ENCODE assay signal across 2 cellular contexts in the genomic region with DNA sequence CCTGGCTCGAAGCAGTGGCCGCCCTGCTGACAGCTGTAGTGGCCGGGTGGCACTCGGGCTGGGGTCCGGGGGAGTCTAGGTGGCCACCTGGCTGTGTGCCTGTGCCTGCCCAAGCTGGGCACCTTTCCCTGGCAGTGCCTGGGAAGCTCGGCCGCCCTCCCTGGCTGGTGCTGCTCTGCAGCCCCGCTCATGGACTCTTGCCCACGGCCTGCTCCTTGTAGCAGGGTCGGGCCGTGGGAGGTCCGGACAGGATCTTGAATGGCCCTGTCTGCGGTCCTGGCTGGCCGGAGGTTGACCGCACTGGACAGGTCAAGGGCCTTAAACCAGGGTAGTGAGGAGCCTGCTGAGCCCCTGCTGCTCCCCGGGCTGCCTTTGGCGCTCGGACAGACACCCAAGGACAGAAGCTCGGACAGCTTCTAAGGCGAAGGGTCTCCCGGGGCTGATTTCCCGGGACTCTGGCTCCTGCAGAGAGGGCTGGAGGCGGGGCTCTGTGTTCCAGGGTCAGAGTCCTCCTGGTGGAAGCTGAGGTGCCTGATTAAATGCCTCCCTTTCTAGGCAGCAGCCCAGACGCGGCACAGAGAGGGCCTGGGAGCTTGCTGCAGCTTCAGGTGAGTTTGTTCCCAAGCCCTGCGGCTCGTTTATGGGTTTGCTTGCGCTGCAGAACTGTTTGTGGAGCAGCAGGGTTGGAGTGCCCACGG.
TF ChIP-seq lines count a peak whose summit lies in the region.

No MANE protein-coding gene starts in this region.

TF ChIP-seq in A549, 52 proteins besides CTCF, POLR2A, EP300 and RAD21:
- no peak for TF ChIP-seq ZFP36 (IDR thresholded peaks at IDR 0.05; ENCODE audit: borderline replicate concordance, partially characterized antibody)
- TF ChIP-seq KDM5A (IDR thresholded peaks at IDR 0.05): no peak
- no peak for TF ChIP-seq MAZ (IDR thresholded peaks at IDR 0.05; ENCODE audit: borderline replicate concordance, low read depth, low read length)
- no peak for TF ChIP-seq HEYL (CRISPR knock-in tag; IDR thresholded peaks at IDR 0.05)
- TF ChIP-seq JUNB (IDR thresholded peaks at IDR 0.05): no peak
- TF ChIP-seq, protein P1, sequence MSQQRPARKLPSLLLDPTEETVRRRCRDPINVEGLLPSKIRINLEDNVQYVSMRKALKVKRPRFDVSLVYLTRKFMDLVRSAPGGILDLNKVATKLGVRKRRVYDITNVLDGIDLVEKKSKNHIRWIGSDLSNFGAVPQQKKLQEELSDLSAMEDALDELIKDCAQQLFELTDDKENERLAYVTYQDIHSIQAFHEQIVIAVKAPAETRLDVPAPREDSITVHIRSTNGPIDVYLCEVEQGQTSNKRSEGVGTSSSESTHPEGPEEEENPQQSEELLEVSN (IDR thresholded peaks at IDR 0.05; ENCODE audit: borderline replicate concordance, low read depth): no peak

TF ChIP-seq in HepG2, 621 proteins besides CTCF, POLR2A, EP300 and RAD21 (continues in another document):
- no peak for TF ChIP-seq FIP1L1 (IDR thresholded peaks at IDR 0.05; ENCODE audit: borderline replicate concordance, insufficient read depth, low read depth, low read length)
- TF ChIP-seq DNMT1 (CRISPR knock-in tag; IDR thresholded peaks at IDR 0.05): no peak
- TF ChIP-seq HNRNPLL (IDR thresholded peaks at IDR 0.05; ENCODE audit: low read depth, low read length, poor library complexity, severe bottlenecking): peak; percentile 67
- peak; percentile 84 for TF ChIP-seq HNF4A (CRISPR knock-in tag; IDR thresholded peaks at IDR 0.05)
- TF ChIP-seq, protein P2, sequence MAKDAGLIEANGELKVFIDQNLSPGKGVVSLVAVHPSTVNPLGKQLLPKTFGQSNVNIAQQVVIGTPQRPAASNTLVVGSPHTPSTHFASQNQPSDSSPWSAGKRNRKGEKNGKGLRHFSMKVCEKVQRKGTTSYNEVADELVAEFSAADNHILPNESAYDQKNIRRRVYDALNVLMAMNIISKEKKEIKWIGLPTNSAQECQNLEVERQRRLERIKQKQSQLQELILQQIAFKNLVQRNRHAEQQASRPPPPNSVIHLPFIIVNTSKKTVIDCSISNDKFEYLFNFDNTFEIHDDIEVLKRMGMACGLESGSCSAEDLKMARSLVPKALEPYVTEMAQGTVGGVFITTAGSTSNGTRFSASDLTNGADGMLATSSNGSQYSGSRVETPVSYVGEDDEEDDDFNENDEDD (CRISPR knock-in tag; IDR thresholded peaks at IDR 0.05; ENCODE audit: borderline replicate concordance): peak; percentile 32; the same call in 1 of the 2 replicates
- TF ChIP-seq ZNF776 (CRISPR knock-in tag; IDR thresholded peaks at IDR 0.05): no peak
- no peak for TF ChIP-seq CC2D1A (CRISPR knock-in tag; IDR thresholded peaks at IDR 0.05)
- TF ChIP-seq NRL (CRISPR knock-in tag; IDR thresholded peaks at IDR 0.05; ENCODE audit: borderline replicate concordance): 0 out of 2 replicates have a peak, but pooled peaks have one; percentile 61
- no peak for TF ChIP-seq ZNF878 (CRISPR knock-in tag; IDR thresholded peaks at IDR 0.05)
- TF ChIP-seq FOSL1 (CRISPR knock-in tag; IDR thresholded peaks at IDR 0.05; ENCODE audit: borderline replicate concordance): no peak
- TF ChIP-seq, protein P3, sequence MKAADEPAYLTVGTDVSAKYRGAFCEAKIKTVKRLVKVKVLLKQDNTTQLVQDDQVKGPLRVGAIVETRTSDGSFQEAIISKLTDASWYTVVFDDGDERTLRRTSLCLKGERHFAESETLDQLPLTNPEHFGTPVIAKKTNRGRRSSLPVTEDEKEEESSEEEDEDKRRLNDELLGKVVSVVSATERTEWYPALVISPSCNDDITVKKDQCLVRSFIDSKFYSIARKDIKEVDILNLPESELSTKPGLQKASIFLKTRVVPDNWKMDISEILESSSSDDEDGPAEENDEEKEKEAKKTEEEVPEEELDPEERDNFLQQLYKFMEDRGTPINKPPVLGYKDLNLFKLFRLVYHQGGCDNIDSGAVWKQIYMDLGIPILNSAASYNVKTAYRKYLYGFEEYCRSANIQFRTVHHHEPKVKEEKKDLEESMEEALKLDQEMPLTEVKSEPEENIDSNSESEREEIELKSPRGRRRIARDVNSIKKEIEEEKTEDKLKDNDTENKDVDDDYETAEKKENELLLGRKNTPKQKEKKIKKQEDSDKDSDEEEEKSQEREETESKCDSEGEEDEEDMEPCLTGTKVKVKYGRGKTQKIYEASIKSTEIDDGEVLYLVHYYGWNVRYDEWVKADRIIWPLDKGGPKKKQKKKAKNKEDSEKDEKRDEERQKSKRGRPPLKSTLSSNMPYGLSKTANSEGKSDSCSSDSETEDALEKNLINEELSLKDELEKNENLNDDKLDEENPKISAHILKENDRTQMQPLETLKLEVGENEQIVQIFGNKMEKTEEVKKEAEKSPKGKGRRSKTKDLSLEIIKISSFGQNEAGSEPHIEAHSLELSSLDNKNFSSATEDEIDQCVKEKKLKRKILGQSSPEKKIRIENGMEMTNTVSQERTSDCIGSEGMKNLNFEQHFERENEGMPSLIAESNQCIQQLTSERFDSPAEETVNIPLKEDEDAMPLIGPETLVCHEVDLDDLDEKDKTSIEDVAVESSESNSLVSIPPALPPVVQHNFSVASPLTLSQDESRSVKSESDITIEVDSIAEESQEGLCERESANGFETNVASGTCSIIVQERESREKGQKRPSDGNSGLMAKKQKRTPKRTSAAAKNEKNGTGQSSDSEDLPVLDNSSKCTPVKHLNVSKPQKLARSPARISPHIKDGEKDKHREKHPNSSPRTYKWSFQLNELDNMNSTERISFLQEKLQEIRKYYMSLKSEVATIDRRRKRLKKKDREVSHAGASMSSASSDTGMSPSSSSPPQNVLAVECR (CRISPR knock-in tag; IDR thresholded peaks at IDR 0.05; ENCODE audit: borderline replicate concordance): peak; percentile 61; the same call in 1 of the 2 replicates
- TF ChIP-seq, protein P4, sequence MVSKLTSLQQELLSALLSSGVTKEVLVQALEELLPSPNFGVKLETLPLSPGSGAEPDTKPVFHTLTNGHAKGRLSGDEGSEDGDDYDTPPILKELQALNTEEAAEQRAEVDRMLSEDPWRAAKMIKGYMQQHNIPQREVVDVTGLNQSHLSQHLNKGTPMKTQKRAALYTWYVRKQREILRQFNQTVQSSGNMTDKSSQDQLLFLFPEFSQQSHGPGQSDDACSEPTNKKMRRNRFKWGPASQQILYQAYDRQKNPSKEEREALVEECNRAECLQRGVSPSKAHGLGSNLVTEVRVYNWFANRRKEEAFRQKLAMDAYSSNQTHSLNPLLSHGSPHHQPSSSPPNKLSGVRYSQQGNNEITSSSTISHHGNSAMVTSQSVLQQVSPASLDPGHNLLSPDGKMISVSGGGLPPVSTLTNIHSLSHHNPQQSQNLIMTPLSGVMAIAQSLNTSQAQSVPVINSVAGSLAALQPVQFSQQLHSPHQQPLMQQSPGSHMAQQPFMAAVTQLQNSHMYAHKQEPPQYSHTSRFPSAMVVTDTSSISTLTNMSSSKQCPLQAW (CRISPR knock-in tag; IDR thresholded peaks at IDR 0.05): peak; percentile 69; the same call in 1 of the 2 replicates
- 0 out of 2 replicates have a peak, but pooled peaks have one; percentile 13 for TF ChIP-seq ZMYM3 (CRISPR knock-in tag; IDR thresholded peaks at IDR 0.05)
- TF ChIP-seq TAF1 (CRISPR knock-in tag; IDR thresholded peaks at IDR 0.05): peak; percentile 46; the same call in 1 of the 2 replicates
- no peak for TF ChIP-seq MLXIP (CRISPR knock-in tag; IDR thresholded peaks at IDR 0.05; ENCODE audit: borderline replicate concordance)
- no peak for TF ChIP-seq ASH2L (IDR thresholded peaks at IDR 0.05; ENCODE audit: insufficient read length, low read depth, low read length)
- TF ChIP-seq FOXK1 (CRISPR knock-in tag; IDR thresholded peaks at IDR 0.05; ENCODE audit: borderline replicate concordance, low read depth): peak; percentile 31; the same call in 1 of the 2 replicates
- peak; percentile 66 for TF ChIP-seq POLR2G (IDR thresholded peaks at IDR 0.05; ENCODE audit: low read depth, low read length)
- TF ChIP-seq SIN3A (IDR thresholded peaks at IDR 0.05; ENCODE audit: borderline replicate concordance, low read depth, low read length): 0 out of 2 replicates have a peak, but pooled peaks have one; percentile 47
- TF ChIP-seq TEAD3 (CRISPR knock-in tag; optimal IDR thresholded peaks at IDR 0.05; ENCODE audit: borderline replicate concordance): peak; percentile 26
- TF ChIP-seq MLX (CRISPR knock-in tag; IDR thresholded peaks at IDR 0.05): no peak
- 0 out of 2 replicates have a peak, but pooled peaks have one; percentile 55 for TF ChIP-seq ZGPAT (CRISPR knock-in tag; IDR thresholded peaks at IDR 0.05)
- TF ChIP-seq SALL1 (CRISPR knock-in tag; IDR thresholded peaks at IDR 0.05): 0 out of 2 replicates have a peak, but pooled peaks have one; percentile 18
- peak; percentile 56; the same call in 1 of the 2 replicates for TF ChIP-seq KDM2A (CRISPR knock-in tag; IDR thresholded peaks at IDR 0.05; ENCODE audit: borderline replicate concordance, low read depth)
- peak; percentile 59; the same call in 1 of the 2 replicates for TF ChIP-seq ZNF510 (CRISPR knock-in tag; IDR thresholded peaks at IDR 0.05; ENCODE audit: low read depth)
- TF ChIP-seq AKAP8 (CRISPR knock-in tag; IDR thresholded peaks at IDR 0.05): peak; percentile 70; the same call in 1 of the 2 replicates
- 0 out of 2 replicates have a peak, but pooled peaks have one; percentile 38 for TF ChIP-seq ZNF564 (CRISPR knock-in tag; IDR thresholded peaks at IDR 0.05)
- peak; percentile 41; the same call in 1 of the 2 replicates for TF ChIP-seq RARA (CRISPR knock-in tag; IDR thresholded peaks at IDR 0.05)
- 0 out of 2 replicates have a peak, but pooled peaks have one; percentile 64 for TF ChIP-seq ZNF598 (CRISPR knock-in tag; IDR thresholded peaks at IDR 0.05; ENCODE audit: borderline replicate concordance)
- TF ChIP-seq KAT8 (CRISPR knock-in tag; IDR thresholded peaks at IDR 0.05): 0 out of 2 replicates have a peak, but pooled peaks have one; percentile 41
- TF ChIP-seq GABPB1 (CRISPR knock-in tag; IDR thresholded peaks at IDR 0.05): peak; percentile 51; the same call in 1 of the 2 replicates
- TF ChIP-seq, protein P5, sequence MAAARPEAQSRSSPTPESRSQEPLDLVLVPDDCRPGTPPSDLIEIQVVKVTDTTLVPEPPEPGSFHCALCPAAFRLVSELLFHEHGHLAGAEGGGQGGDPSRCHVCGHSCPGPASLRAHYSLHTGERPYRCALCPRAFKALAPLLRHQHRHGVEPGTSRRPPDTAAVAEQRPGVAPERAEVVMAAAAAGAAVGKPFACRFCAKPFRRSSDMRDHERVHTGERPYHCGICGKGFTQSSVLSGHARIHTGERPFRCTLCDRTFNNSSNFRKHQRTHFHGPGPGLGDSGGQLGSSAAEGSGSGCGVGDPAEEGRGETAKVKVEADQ (CRISPR knock-in tag; IDR thresholded peaks at IDR 0.05; ENCODE audit: borderline replicate concordance): 0 out of 2 replicates have a peak, but pooled peaks have one; percentile 53
